9 cellular contexts compared by ENCODE assay signal in the genomic region with DNA sequence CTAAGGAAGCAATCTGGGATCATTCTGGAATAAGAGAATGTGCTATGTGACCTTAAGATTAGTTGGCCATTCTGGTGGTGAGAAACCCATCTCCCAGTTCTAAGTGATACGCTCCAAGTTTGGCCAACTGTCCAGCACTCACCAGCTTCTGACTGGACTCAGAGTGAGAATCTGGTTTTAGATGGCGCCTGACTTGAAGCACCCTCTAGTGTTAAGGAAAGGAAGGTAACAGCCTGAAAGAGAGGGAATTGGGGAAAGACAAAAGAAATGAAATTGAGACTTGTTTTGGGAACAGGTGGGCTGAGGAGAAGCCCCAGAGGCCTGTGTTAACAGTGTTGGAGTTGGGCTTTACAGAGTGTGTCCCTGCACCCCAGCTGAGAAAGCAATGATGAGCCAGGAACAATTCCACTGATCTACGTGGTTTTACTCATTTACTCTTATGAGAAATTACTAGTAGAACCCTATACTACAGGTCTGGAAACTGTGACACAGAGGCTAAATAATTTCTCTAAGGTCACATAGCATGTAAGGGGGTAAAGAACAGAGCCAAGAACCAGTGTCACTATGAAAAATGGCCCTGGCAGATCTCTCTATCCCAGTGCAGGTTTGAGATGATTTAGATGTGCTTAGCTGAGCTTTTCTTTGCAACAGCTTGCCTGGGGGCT. TPM values are rescaled to one million over a fixed set of nuclear protein-coding genes. Genes with fewer than 3 reads are reported as not detected.
DNase-seq lines count a peak whose midpoint lies in the region; ATAC-seq and TF ChIP-seq lines count a peak whose summit lies in the region.
"Had no signal": no experiment of that assay in that cellular context is flagged by ENCODE, and none has a peak within 500 bp of the region (broad histone marks: within the 10 kb centered on the region; RNA-seq: fewer than 3 reads in every experiment).

No MANE protein-coding gene starts in this region.

- in situ Hi-C loops in G401 (cut with HindIII; ENCODE audit: low sequenced_read_pairs) (no loop called here), brain microvascular endothelial cell (cut with HindIII; ENCODE audit: low pct_ligation_motif_present, low sequenced_read_pairs) (no loop called here)

- H4K20me1 ChIP-seq in Loucy (ENCODE audit: insufficient read depth, low read length, poor library complexity, severe bottlenecking), result no peaks in the 10 kb centered on the region
- no peaks in the 10 kb centered on the region for H4K20me1 ChIP-seq in neural progenitor cell (ENCODE audit: low read depth)

- no peaks in the 10 kb centered on the region for H3K79me2 ChIP-seq in Loucy (ENCODE audit: insufficient read depth, low read length)
- no peaks in the 10 kb centered on the region for H3K79me2 ChIP-seq in neural progenitor cell (ENCODE audit: low read depth)

- ATAC-seq in GM18867 (IDR thresholded peaks at IDR 0.05; ENCODE audit: unreplicated experiment) (no peak), GM21423 (IDR thresholded peaks at IDR 0.05; ENCODE audit: unreplicated experiment) (no peak), GM18502 (IDR thresholded peaks at IDR 0.05; ENCODE audit: poor library complexity, unreplicated experiment) (no peak), HG02870 (IDR thresholded peaks at IDR 0.05; ENCODE audit: unreplicated experiment) (no peak)

- H3K4me2 ChIP-seq in Loucy (ENCODE audit: low read depth, low read length, poor library complexity, severe bottlenecking) (no peak overlapping the region), neural progenitor cell (no peak overlapping the region)

- peaks cover 2% of the 10 kb centered on the region for H3K27me3 Mint-ChIP-seq in neural progenitor cell (ENCODE audit: insufficient read depth, low read depth)

- H3K9me3 ChIP-seq in Loucy (ENCODE audit: insufficient read depth, low read depth, low read length), result no peaks in the 10 kb centered on the region
- no peaks in the 10 kb centered on the region for H3K9me3 ChIP-seq in neural progenitor cell (ENCODE audit: low read depth)
- H3K9me3 ChIP-seq: thoracic aorta had no signal

- no peak overlapping the region for H3K4me3 ChIP-seq in Loucy (ENCODE audit: low read length, poor library complexity, severe bottlenecking)
- H3K4me3 ChIP-seq in brain microvascular endothelial cell (ENCODE audit: low read depth, low read length), result no peak overlapping the region
- H3K4me3 ChIP-seq in neural progenitor cell, result no peak overlapping the region
- H3K4me3 ChIP-seq: thoracic aorta had no signal

- H3K36me3 Mint-ChIP-seq in neural progenitor cell, result no peaks in the 10 kb centered on the region

- TF ChIP-seq CTCF in Loucy (conservative IDR thresholded peaks at IDR 0.05; ENCODE audit: low read length) (peak; percentile 68), brain microvascular endothelial cell (IDR thresholded peaks at IDR 0.05; ENCODE audit: low read depth, low read length, missing control alignments) (peak; percentile 74), neural progenitor cell (IDR thresholded peaks at IDR 0.05) (peak; percentile 63)

- no peaks in the 10 kb centered on the region for H3K9me2 ChIP-seq in Loucy (replicated peaks; ENCODE audit: low read depth, low read length)

- H3K9ac ChIP-seq in Loucy (ENCODE audit: low read depth, low read length, poor library complexity, severe bottlenecking) (no peak overlapping the region), neural progenitor cell (no peak overlapping the region)

- no peaks in the 10 kb centered on the region for H3K27me3 ChIP-seq in Loucy (ENCODE audit: insufficient read depth, low read length, poor library complexity, severe bottlenecking)
- H3K27me3 ChIP-seq in brain microvascular endothelial cell (replicated peaks), result peaks cover 9% of the 10 kb centered on the region
- H3K27me3 ChIP-seq in neural progenitor cell, result no peaks in the 10 kb centered on the region

- H3K27ac ChIP-seq in brain microvascular endothelial cell (no peak overlapping the region), neural progenitor cell (no peak overlapping the region)
- H3K27ac ChIP-seq: thoracic aorta had no signal

- H2AFZ ChIP-seq in Loucy (ENCODE audit: low read length) (no peak overlapping the region), neural progenitor cell (replicated peaks) (no peak overlapping the region)

- DNase-seq in G401 (ENCODE audit: low spot score) (peak; percentile 4), brain microvascular endothelial cell (peak; percentile 5), neural progenitor cell (ENCODE audit: low spot score) (peak; percentile 56)

- H3K4me3 Mint-ChIP-seq in neural progenitor cell, result no peak overlapping the region

- H3K4me1 Mint-ChIP-seq in neural progenitor cell, result no peaks in the 10 kb centered on the region

- H3K36me3 ChIP-seq in Loucy (ENCODE audit: insufficient read depth, low read length) (no peaks in the 10 kb centered on the region), brain microvascular endothelial cell (replicated peaks) (no peaks in the 10 kb centered on the region), neural progenitor cell (no peaks in the 10 kb centered on the region)
- H3K36me3 ChIP-seq: thoracic aorta had no signal

- H3K4me1 ChIP-seq in Loucy (ENCODE audit: insufficient read depth, low read length, poor library complexity, severe bottlenecking), result no peaks in the 10 kb centered on the region
- no peaks in the 10 kb centered on the region for H3K4me1 ChIP-seq in neural progenitor cell

- H3F3A ChIP-seq in Loucy (ENCODE audit: low read depth) (no peaks in the 10 kb centered on the region), neural progenitor cell (ENCODE audit: low read depth) (no peaks in the 10 kb centered on the region)

- no peak overlapping the region for H3K27ac Mint-ChIP-seq in neural progenitor cell

- no peaks in the 10 kb centered on the region for H3K9me3 Mint-ChIP-seq in neural progenitor cell

RNA-seq across cellular contexts. Expression of a gene that starts 9.3 kb away (rescaled TPM):
- not detected in 2 replicates for total RNA-seq in G401 (2014; rRNA removed; shearing (Covaris generic))
- not detected in 2 replicates for total RNA-seq in neural progenitor cell (ENCODE audit: low replicate concordance)
- total RNA-seq: thoracic aorta had no signal

RNA-seq across cellular contexts. Expression of a gene that starts 33.2 kb away (rescaled TPM):
- total RNA-seq in G401 (2014; rRNA removed; shearing (Covaris generic)), result not detected in 2 replicates
- not detected in 2 replicates for total RNA-seq in neural progenitor cell (ENCODE audit: low replicate concordance)

RNA-seq across cellular contexts. Expression of a gene that starts 53.0 kb away (rescaled TPM):
- not detected in 2 replicates for total RNA-seq in G401 (2014; rRNA removed; shearing (Covaris generic))
- 0.04 and 0.56 TPM in 2 replicates for total RNA-seq in neural progenitor cell (ENCODE audit: low replicate concordance)

RNA-seq across cellular contexts. Expression of a gene that starts 57.8 kb away (rescaled TPM):
- not detected in 2 replicates for total RNA-seq in G401 (2014; rRNA removed; shearing (Covaris generic))
- total RNA-seq in neural progenitor cell (ENCODE audit: low replicate concordance), result not detected in 2 replicates

Comparison
In these comparisons a context has a peak if more than half of its experiments do, and no peak if none do; other contexts are left out.
1. DNase-seq: peak in every context shown above with its lines; median percentile 56 in neural progenitor cell; 5 in brain microvascular endothelial cell; 4 in G401.